ENCODE assay signal across 8 cellular contexts in the genomic region with DNA sequence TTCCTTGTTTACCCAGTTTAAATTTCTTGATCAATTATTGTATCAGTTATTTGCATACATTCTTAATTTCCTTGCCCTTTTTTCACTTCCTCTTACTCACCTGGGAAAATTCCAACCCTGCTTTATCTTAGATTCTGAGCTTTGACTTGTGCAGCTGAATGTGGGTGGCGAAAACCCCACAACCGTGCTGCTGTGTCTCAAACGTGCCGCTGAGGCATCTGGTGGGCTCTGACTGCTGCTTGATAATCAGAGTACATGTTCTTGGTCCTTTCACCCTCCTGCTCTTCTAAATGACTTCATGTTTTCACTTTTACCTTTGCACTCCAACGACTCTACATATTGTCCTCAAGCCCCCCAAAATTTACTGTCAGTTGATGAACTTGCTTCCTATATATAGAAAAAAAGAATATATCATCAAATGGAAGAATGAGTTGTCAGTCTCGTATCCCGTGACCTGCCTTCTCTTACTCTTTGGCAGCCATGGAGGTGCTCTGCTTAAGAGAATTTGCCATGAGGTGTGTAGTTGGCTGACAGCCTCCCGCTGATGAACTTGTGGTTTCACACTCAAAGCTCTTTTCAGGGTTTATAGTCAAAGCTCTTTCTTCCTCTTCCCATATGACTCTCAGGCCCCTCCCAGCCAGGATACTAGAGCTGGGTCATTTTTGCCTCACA. TPM values are rescaled to one million over a fixed set of nuclear protein-coding genes. Genes with fewer than 3 reads are reported as not detected.
DNase-seq lines count a peak whose midpoint lies in the region; ATAC-seq and TF ChIP-seq lines count a peak whose summit lies in the region.

No MANE protein-coding gene starts in this region.

- no peaks in the 10 kb centered on the region for H3K27me3 ChIP-seq in muscle layer of duodenum (ENCODE audit: low read depth, low read length)
- H3K27me3 ChIP-seq in psoas muscle (ENCODE audit: insufficient read depth in 3 of 3, low read length in 2 of 3), result no peaks in the 10 kb centered on the region
- no peaks in the 10 kb centered on the region for H3K27me3 ChIP-seq in transverse colon

- H3K4me1 ChIP-seq in muscle layer of duodenum (ENCODE audit: control insufficient read depth in 1 of 2, insufficient read depth in 2 of 2, low read length in 2 of 2) (no peaks in the 10 kb centered on the region), psoas muscle (peaks cover 9% of the 10 kb centered on the region), transverse colon (no peaks in the 10 kb centered on the region)

- H3K4me3 ChIP-seq in muscle layer of duodenum (ENCODE audit: low read depth in 1 of 2, low read length in 2 of 2) (no peak overlapping the region), psoas muscle (no peak overlapping the region), transverse colon (no peak overlapping the region)

- H3K27ac Mint-ChIP-seq in T-helper 17 cell, result no peak overlapping the region

- H3K9me3 ChIP-seq in T-helper 17 cell (ENCODE audit: control insufficient read depth, low read length, poor library complexity, severe bottlenecking), result no peaks in the 10 kb centered on the region
- no peaks in the 10 kb centered on the region for H3K9me3 ChIP-seq in muscle layer of duodenum (ENCODE audit: control insufficient read depth in 1 of 2, low read length in 2 of 2)
- no peaks in the 10 kb centered on the region for H3K9me3 ChIP-seq in psoas muscle
- H3K9me3 ChIP-seq in transverse colon, result no peaks in the 10 kb centered on the region

- peaks cover 8% of the 10 kb centered on the region for H3K4me1 Mint-ChIP-seq in T-helper 17 cell

- in situ Hi-C loops in transverse colon (cut with MboI; ENCODE audit: low pct_ligation_motif_present in 1 of 4, low pct_unique_long_range_greater_than_20kb in 1 of 4, low sequenced_read_pairs in 3 of 4), result no loop called here

- no peak for TF ChIP-seq CTCF in psoas muscle (IDR thresholded peaks at IDR 0.05)
- no peak for TF ChIP-seq CTCF in transverse colon (IDR thresholded peaks at IDR 0.05)

- H3K36me3 ChIP-seq in muscle layer of duodenum (ENCODE audit: control insufficient read depth in 1 of 2, insufficient read depth in 2 of 2, low read length in 2 of 2) (no peaks in the 10 kb centered on the region), psoas muscle (ENCODE audit: insufficient read depth in 1 of 2, low read depth in 1 of 2) (no peaks in the 10 kb centered on the region), transverse colon (no peaks in the 10 kb centered on the region)

- H3K4me3 Mint-ChIP-seq in T-helper 17 cell, result no peak overlapping the region

- no peak for TF ChIP-seq EP300 in transverse colon (IDR thresholded peaks at IDR 0.05; ENCODE audit: low read depth)

- H3K36me3 Mint-ChIP-seq in T-helper 17 cell (ENCODE audit: low read depth), result no peaks in the 10 kb centered on the region

- H3K27ac ChIP-seq in muscle layer of duodenum (ENCODE audit: low read length) (peak overlapping the region; percentile 53), psoas muscle (no peak overlapping the region), transverse colon (no peak overlapping the region)

- intact Hi-C loops in psoas muscle (cut with DNase I) (no loop called here), transverse colon (cut with DNase I; ENCODE audit: low total_unique reads) (no loop called here)

- DNase-seq in T-helper 17 cell (no peak), NCI-H128 (lab: John Stamatoyannopoulos, UW; ENCODE audit: unreplicated experiment) (no peak), amygdala (lab: John Stamatoyannopoulos, UW) (no peak), psoas muscle (no peak), transverse colon (no peak)

- ATAC-seq in GM18868 (IDR thresholded peaks at IDR 0.05; ENCODE audit: unreplicated experiment) (peak; percentile 94), HG02840 (IDR thresholded peaks at IDR 0.05; ENCODE audit: low FRiP score, unreplicated experiment) (peak; percentile 75), T-helper 17 cell (peak; percentile 66), psoas muscle (no peak)

- TF ChIP-seq POLR2A in transverse colon (IDR thresholded peaks at IDR 0.05), result no peak

- 80 to 88% (median 86%) methylated on average over 8 of the region's 8 CpGs for WGBS in psoas muscle, 3 donors
- 65 to 67% methylated on average over 7 to 8 of the region's 8 CpGs for WGBS in transverse colon (ENCODE audit: low coverage in 1 of 2), 2 donors

- peaks cover 7% of the 10 kb centered on the region for H3K27me3 Mint-ChIP-seq in T-helper 17 cell

RNA-seq across cellular contexts. Expression of a gene that starts 14.0 kb away (rescaled TPM):
- 10 to 100 TPM; 14.6 TPM for total RNA-seq in T-helper 17 cell
- 10 to 100 TPM in 3 of 4 donors, 1 to 10 TPM in 1; 9.0 to 32.3 (median 16.8) TPM for total RNA-seq in psoas muscle
- 1 to 10 TPM; 2.2 to 4.6 (median 3.2) TPM for polyA plus RNA-seq in psoas muscle
- 10 to 100 TPM in 3 of 4 donors, 1 to 10 TPM in 1; 8.0 to 27.6 (median 17.4) TPM for total RNA-seq in transverse colon

Comparison
In these comparisons a context has a peak if more than half of its experiments do, and no peak if none do; other contexts are left out.
1. ATAC-seq: peak in GM18868 (single experiment), HG02840 (single experiment) and T-helper 17 cell (single experiment); none in psoas muscle (0 of 4).